In the genomic region with DNA sequence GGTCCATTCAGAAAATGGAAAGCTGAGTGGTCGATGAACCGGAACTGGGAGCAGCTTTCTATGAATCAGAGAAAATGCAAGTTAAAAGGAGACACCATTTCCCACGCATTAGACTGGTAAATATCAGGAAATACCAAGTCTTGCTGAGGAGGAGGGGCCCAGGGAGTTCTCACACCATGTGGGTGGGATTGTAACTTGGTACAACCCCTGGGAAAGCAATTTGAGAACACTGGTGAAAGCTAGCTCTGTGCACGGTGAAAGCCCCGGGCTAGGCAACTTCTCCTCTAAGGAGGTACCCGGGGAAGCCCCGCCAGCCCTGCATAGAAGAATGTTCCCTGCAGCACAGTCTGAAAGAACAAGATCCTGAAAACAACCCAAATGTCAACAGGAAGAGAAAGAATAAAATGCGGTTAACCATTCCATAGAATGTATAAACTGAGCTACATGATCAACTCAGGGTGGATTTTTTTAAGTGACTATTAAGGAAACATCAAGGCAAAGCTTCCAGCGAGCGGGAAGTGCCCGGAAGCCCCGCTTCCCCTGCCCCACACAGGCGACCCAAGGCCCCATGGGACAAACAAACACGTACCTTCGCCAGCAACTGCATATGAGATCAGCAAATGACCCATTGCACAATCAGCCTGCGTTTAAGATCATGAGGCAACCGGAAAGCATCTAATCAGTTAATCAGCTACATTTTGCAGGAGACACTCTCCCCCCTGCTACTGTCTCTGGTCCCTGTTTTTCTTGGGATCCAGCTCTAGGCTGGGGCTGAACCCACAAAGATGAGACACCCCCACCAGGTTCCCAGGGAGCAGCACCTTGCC, we compare ENCODE assay signal across 8 cellular contexts. TPM values are rescaled to one million over a fixed set of nuclear protein-coding genes. Genes with fewer than 3 reads are reported as not detected.
DNase-seq lines count a peak whose midpoint lies in the region; ATAC-seq and TF ChIP-seq lines count a peak whose summit lies in the region.

No MANE protein-coding gene starts in this region.

- peak overlapping the region in 1 of 2 donors; percentile 68 for H3K27ac ChIP-seq in left lung

- no peak overlapping the region for H3K4me3 ChIP-seq in left lung

- no peaks in the 10 kb centered on the region for H3K9me3 ChIP-seq in left lung

- no peaks in the 10 kb centered on the region for H3K27me3 ChIP-seq in left lung

- ATAC-seq in left lung (peak; percentile 82), HG03565 (IDR thresholded peaks at IDR 0.05; ENCODE audit: unreplicated experiment) (no peak), HG03095 (IDR thresholded peaks at IDR 0.05; ENCODE audit: unreplicated experiment) (no peak)

- no peak for TF ChIP-seq CTCF in left lung (IDR thresholded peaks at IDR 0.05)

- peak; percentile 40 for DNase-seq in A172 (ENCODE audit: low spot score)
- peak; percentile 27 for DNase-seq in HEK293T (ENCODE audit: extremely low spot score)
- peak; percentile 56 for DNase-seq in amniotic stem cell (lab: John Stamatoyannopoulos, UW)
- DNase-seq in left lung: no peak
- no peak for DNase-seq in stimulated activated naive CD4-positive, alpha-beta T cell (lab: John Stamatoyannopoulos, UW)
- no peak for DNase-seq in stimulated activated CD4-positive, alpha-beta T cell treated with anti-CD3 and anti-CD28 coated beads, Interleukin-4, amount 100 ng/mL, for 1 hour

- POLR2A ChIA-PET in HEK293T (lab: Yijun Ruan, JAX): no interaction called here

- H3K4me1 ChIP-seq in left lung: peaks cover 8% of the 10 kb centered on the region in 2 donors

- H3K36me3 ChIP-seq in left lung: no peaks in the 10 kb centered on the region

- CTCF ChIA-PET in HEK293T (lab: Yijun Ruan, JAX): interaction anchor here (0.6 kb wide), 1 partner anchor 10 kb away, joined by 3 read pairs; no protein-coding TSS in a partner anchor

- intact Hi-C loops in left lung (cut with DNase I): no loop called here

TF ChIP-seq in HEK293T, 16 proteins besides CTCF, POLR2A, EP300 and RAD21:
- TF ChIP-seq SP1 (IDR thresholded peaks at IDR 0.05) (no peak), LEF1 (IDR thresholded peaks at IDR 0.05; ENCODE audit: borderline replicate concordance) (no peak), ELF4 (IDR thresholded peaks at IDR 0.05) (no peak), ZNF384 (IDR thresholded peaks at IDR 0.05) (no peak), BHLHE40 (IDR thresholded peaks at IDR 0.05; ENCODE audit: borderline replicate concordance) (no peak), L3MBTL2 (conservative IDR thresholded peaks at IDR 0.05) (no peak), TARDBP (IDR thresholded peaks at IDR 0.05) (no peak), ARNT (IDR thresholded peaks at IDR 0.05) (no peak), CTBP1 (IDR thresholded peaks at IDR 0.05; ENCODE audit: borderline replicate concordance) (no peak), NFRKB (IDR thresholded peaks at IDR 0.05) (no peak), HDGF (IDR thresholded peaks at IDR 0.05; ENCODE audit: borderline replicate concordance) (no peak), FOXK2 (IDR thresholded peaks at IDR 0.05) (no peak)

RNA-seq across cellular contexts. Expression of gene SHANK2, which starts 11.3 kb away (rescaled TPM):
- 0.02 TPM in 2 replicates for total RNA-seq in A172 (2014; rRNA removed; shearing (Covaris generic))
- 10 to 100 TPM; 33.2 to 44.0 TPM for total RNA-seq in left lung

Comparison
In these comparisons a context has a peak if more than half of its experiments do, and no peak if none do; other contexts are left out.
1. DNase-seq: peak in A172 (single experiment), HEK293T (single experiment) and amniotic stem cell (single experiment); none in left lung (0 of 2), stimulated activated naive CD4-positive, alpha-beta T cell (0 of 6) and stimulated activated CD4-positive, alpha-beta T cell treated with anti-CD3 and anti-CD28 coated beads, Interleukin-4, amount 100 ng/mL, for 1 hour (single experiment).
2. RNA of gene SHANK2, which starts 11.3 kb away (total RNA-seq): 33.2 to 44.0 TPM in left lung; 0.02 TPM in A172; every median in the first group is over 10 times any median in the second.